1 cellular context compared by ENCODE assay signal in the genomic region with DNA sequence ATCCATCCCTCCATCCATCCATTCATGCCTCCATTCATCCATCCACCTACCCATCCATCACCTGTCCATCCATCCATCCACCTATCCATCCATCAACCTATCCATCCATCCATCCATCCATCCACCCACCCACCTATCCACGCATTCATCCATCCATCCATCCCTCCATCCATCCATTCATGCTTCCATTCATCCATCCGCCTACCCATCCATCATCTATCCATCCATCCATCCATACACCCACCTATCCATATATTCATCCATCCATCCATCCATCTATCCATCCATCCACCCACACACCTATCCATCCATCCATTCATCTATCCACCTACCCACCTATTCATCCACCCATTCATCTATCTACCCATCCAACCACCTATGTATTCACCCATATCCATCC.
TF ChIP-seq lines count a peak whose summit lies in the region.

No MANE protein-coding gene starts in this region.

TF ChIP-seq in HEK293, 187 proteins besides CTCF, POLR2A, EP300 and RAD21 (continued from another document):
- TF ChIP-seq EGR2 (tag by site-specific recombination; IDR thresholded peaks at IDR 0.05; ENCODE audit: low read depth), result peak; percentile 95
